18 cellular contexts compared by ENCODE assay signal in genomic region chr11:8831861-8832260, GRCh38.
DNase-seq lines count a peak whose midpoint lies in the region; ATAC-seq, FAIRE-seq and TF ChIP-seq lines count a peak whose summit lies in the region.
"Had no signal": no experiment of that assay in that cellular context is flagged by ENCODE, and none has a peak within 500 bp of the region (broad histone marks: within the 10 kb centered on the region; RNA-seq: fewer than 3 reads in every experiment).

No MANE protein-coding gene starts in this region.

- H3K4me2 ChIP-seq in keratinocyte (ENCODE audit: control insufficient read depth, extremely low read depth, insufficient read depth, low read depth, low read length): peak overlapping the region; percentile 78

- peak overlapping the region; percentile 7 for H3K4me3 Mint-ChIP-seq in activated T-helper 17 cell treated with anti-CD3 and anti-CD28 coated beads, Interleukin-2, amount 50 U/mL, for 72 hours
- no peak overlapping the region for H3K4me3 Mint-ChIP-seq in activated T-cell treated with anti-CD3 and anti-CD28 coated beads, Interleukin-2, amount 50 U/mL, for 72 hours
- no peak overlapping the region for H3K4me3 Mint-ChIP-seq in activated T-cell treated with anti-CD3 and anti-CD28 coated beads, Interleukin-2, amount 50 U/mL, for 4 hours
- H3K4me3 Mint-ChIP-seq: CD4-positive, CD25-positive, alpha-beta regulatory T cell had no signal

- H3K9me3 ChIP-seq in AG04450 (ENCODE audit: control insufficient read depth, insufficient read depth, low read length): no peaks in the 10 kb centered on the region
- H3K9me3 ChIP-seq in keratinocyte (ENCODE audit: control insufficient read depth, low read depth, low read length): no peaks in the 10 kb centered on the region
- H3K9me3 ChIP-seq in sigmoid colon: no peaks in the 10 kb centered on the region
- H3K9me3 ChIP-seq: gastrocnemius medialis, left lung had no signal

- CTCF ChIA-PET in AG04450 (lab: Charles Lee): interaction anchor here (0.6 to 1.8 kb wide), 2 partner anchors 18 to 22 kb away, joined by 4 read pairs; no protein-coding TSS in a partner anchor

- peak overlapping the region; percentile 38 for H2AFZ ChIP-seq in keratinocyte (ENCODE audit: control insufficient read depth, low read length)

- TF ChIP-seq EP300 in sigmoid colon (IDR thresholded peaks at IDR 0.05): no peak

- H3K9me1 ChIP-seq in keratinocyte (ENCODE audit: control insufficient read depth, extremely low read depth, insufficient read depth, low read length): no peaks in the 10 kb centered on the region

- intact Hi-C loops in sigmoid colon (cut with DNase I): loop anchor here (2.0 to 5.0 kb wide), 3 partner anchors 17 to 80 kb away; partner anchors contain the start of gene AKIP1

- no peak overlapping the region for H3K9ac ChIP-seq in keratinocyte (ENCODE audit: control insufficient read depth, extremely low read depth, insufficient read depth, low read length)

- TF ChIP-seq POLR2A in sigmoid colon (IDR thresholded peaks at IDR 0.05): no peak

- H3K36me3 ChIP-seq in keratinocyte (ENCODE audit: control insufficient read depth in 2 of 2, extremely low read depth in 1 of 2, insufficient read depth in 2 of 2, low read length in 2 of 2): no peaks in the 10 kb centered on the region
- peaks cover 0 to 10% (median 0%) of the 10 kb centered on the region in 4 donors for H3K36me3 ChIP-seq in sigmoid colon
- H3K36me3 ChIP-seq: gastrocnemius medialis, left lung had no signal

- no peaks in the 10 kb centered on the region for H3K9me3 Mint-ChIP-seq in activated T-helper 17 cell treated with anti-CD3 and anti-CD28 coated beads, Interleukin-2, amount 50 U/mL, for 72 hours
- no peaks in the 10 kb centered on the region for H3K9me3 Mint-ChIP-seq in activated T-cell treated with anti-CD3 and anti-CD28 coated beads, Interleukin-2, amount 50 U/mL, for 72 hours
- H3K9me3 Mint-ChIP-seq in activated T-cell treated with anti-CD3 and anti-CD28 coated beads, Interleukin-2, amount 50 U/mL, for 4 hours: no peaks in the 10 kb centered on the region
- H3K9me3 Mint-ChIP-seq: activated naive CD4-positive, alpha-beta T cell treated with anti-CD3 and anti-CD28 coated beads, Interleukin-2, amount 50 U/mL, for 72 hours; CD4-positive, CD25-positive, alpha-beta regulatory T cell had no signal

- H3K36me3 Mint-ChIP-seq in activated T-helper 17 cell treated with anti-CD3 and anti-CD28 coated beads, Interleukin-2, amount 50 U/mL, for 72 hours (ENCODE audit: low read depth): no peaks in the 10 kb centered on the region
- no peaks in the 10 kb centered on the region for H3K36me3 Mint-ChIP-seq in activated T-cell treated with anti-CD3 and anti-CD28 coated beads, Interleukin-2, amount 50 U/mL, for 72 hours (ENCODE audit: insufficient read depth in 2 of 2)
- H3K36me3 Mint-ChIP-seq in activated T-cell treated with anti-CD3 and anti-CD28 coated beads, Interleukin-2, amount 50 U/mL, for 4 hours (ENCODE audit: insufficient read depth): no peaks in the 10 kb centered on the region
- H3K36me3 Mint-ChIP-seq: activated naive CD4-positive, alpha-beta T cell treated with anti-CD3 and anti-CD28 coated beads, Interleukin-2, amount 50 U/mL, for 72 hours; CD4-positive, CD25-positive, alpha-beta regulatory T cell had no signal

- peaks cover 12% of the 10 kb centered on the region for H3K27me3 Mint-ChIP-seq in activated T-helper 17 cell treated with anti-CD3 and anti-CD28 coated beads, Interleukin-2, amount 50 U/mL, for 72 hours
- H3K27me3 Mint-ChIP-seq in activated T-cell treated with anti-CD3 and anti-CD28 coated beads, Interleukin-2, amount 50 U/mL, for 72 hours (ENCODE audit: low read depth): peaks cover 4% of the 10 kb centered on the region
- H3K27me3 Mint-ChIP-seq in activated T-cell treated with anti-CD3 and anti-CD28 coated beads, Interleukin-2, amount 50 U/mL, for 4 hours (ENCODE audit: low read depth): no peaks in the 10 kb centered on the region

- H3K4me1 ChIP-seq in keratinocyte (ENCODE audit: control insufficient read depth, extremely low read depth, insufficient read depth, low read length) (peaks cover 37% of the 10 kb centered on the region), sigmoid colon (peaks cover 0 to 30% (median 17%) of the 10 kb centered on the region in 4 donors)

- no peak overlapping the region for H3K27ac Mint-ChIP-seq in activated T-helper 17 cell treated with anti-CD3 and anti-CD28 coated beads, Interleukin-2, amount 50 U/mL, for 72 hours
- H3K27ac Mint-ChIP-seq in activated T-cell treated with anti-CD3 and anti-CD28 coated beads, Interleukin-2, amount 50 U/mL, for 72 hours: no peak overlapping the region
- H3K27ac Mint-ChIP-seq: CD4-positive, CD25-positive, alpha-beta regulatory T cell had no signal

- no peaks in the 10 kb centered on the region for H3K79me2 ChIP-seq in keratinocyte (ENCODE audit: control insufficient read depth, insufficient read depth, low read length)

- DNase-seq in AG04450 (ENCODE audit: low read depth, low spot score) (no peak), keratinocyte (ENCODE audit: low read depth, low spot score) (no peak), sigmoid colon (peak; percentile 58), D341Med (ENCODE audit: low spot score) (no peak), NCI-H2227 treated with DMSO at 0.1 percent for 48 hours (lab: John Stamatoyannopoulos, UW) (no peak)
- no peak for DNase-seq in activated T-cell treated with anti-CD3 and anti-CD28 coated beads, Interleukin-2, amount 50 U/mL, for 72 hours
- DNase-seq in activated T-cell treated with anti-CD3 and anti-CD28 coated beads, Interleukin-2, amount 50 U/mL, for 4 hours: no peak
- DNase-seq: ACHN; activated CD4-positive, alpha-beta T cell treated with anti-CD3 and anti-CD28 coated beads for 48 hours; CD4-positive, CD25-positive, alpha-beta regulatory T cell; cortex of kidney; gastrocnemius medialis; NCI-H774; stimulated activated CD8-positive, alpha-beta memory T cell treated with anti-CD3 and anti-CD28 coated beads, Interleukin-4, amount 100 ng/mL, for 48 hours had no signal

- H3K4me1 Mint-ChIP-seq in activated T-helper 17 cell treated with anti-CD3 and anti-CD28 coated beads, Interleukin-2, amount 50 U/mL, for 72 hours: peaks cover 5% of the 10 kb centered on the region
- H3K4me1 Mint-ChIP-seq in activated T-cell treated with anti-CD3 and anti-CD28 coated beads, Interleukin-2, amount 50 U/mL, for 72 hours (ENCODE audit: low read depth): peaks cover 4% of the 10 kb centered on the region
- peaks cover 5% of the 10 kb centered on the region for H3K4me1 Mint-ChIP-seq in activated T-cell treated with anti-CD3 and anti-CD28 coated beads, Interleukin-2, amount 50 U/mL, for 4 hours (ENCODE audit: low read depth)
- H3K4me1 Mint-ChIP-seq: CD4-positive, CD25-positive, alpha-beta regulatory T cell had no signal

- H3K27me3 ChIP-seq in AG04450 (ENCODE audit: control insufficient read depth, insufficient read depth, low read length): no peaks in the 10 kb centered on the region
- H3K27me3 ChIP-seq in keratinocyte (ENCODE audit: control insufficient read depth, extremely low read depth, insufficient read depth, low read length): no peaks in the 10 kb centered on the region
- no peaks in the 10 kb centered on the region for H3K27me3 ChIP-seq in sigmoid colon
- H3K27me3 ChIP-seq: gastrocnemius medialis, left lung had no signal

- FAIRE-seq in keratinocyte (lab: Jason Lieb, UNC): peak; percentile 89
- FAIRE-seq: HTR-8/SVneo had no signal

- H3K4me3 ChIP-seq in AG04450 (ENCODE audit: low read depth, low read length) (no peak overlapping the region), keratinocyte (ENCODE audit: control insufficient read depth in 2 of 3, extremely low read depth in 1 of 3, insufficient read depth in 2 of 3, low read depth in 1 of 3, low read length in 3 of 3) (no peak overlapping the region), sigmoid colon (no peak overlapping the region)
- H3K4me3 ChIP-seq: gastrocnemius medialis, left lung had no signal

- WGBS in sigmoid colon, 2 donors: 81% methylated on average over 9 of the region's 9 CpGs

- TF ChIP-seq CTCF in AG04450 (IDR thresholded peaks at IDR 0.05; ENCODE audit: low read depth, low read length) (no peak), keratinocyte (optimal IDR thresholded peaks at IDR 0.05 in 1 of 3, IDR thresholded peaks at IDR 0.05 in 1 of 3, conservative IDR thresholded peaks at IDR 0.05 in 1 of 3; ENCODE audit: extremely low read depth in 1 of 3, insufficient read depth in 2 of 3, low read length in 3 of 3) (no peak), sigmoid colon (IDR thresholded peaks at IDR 0.05) (no peak)

- H3K27ac ChIP-seq in AG04450 (ENCODE audit: low read depth, low read length) (peak overlapping the region; percentile 94), keratinocyte (ENCODE audit: control insufficient read depth, insufficient read depth, low read length) (peak overlapping the region; percentile 84), sigmoid colon (peak overlapping the region in 3 of 4 donors; percentile 78 to 87 (median 87))

- dilution Hi-C loops in keratinocyte (cut with MboI; ENCODE audit: extremely low pct_ligation_motif_present, low sequenced_read_pairs): no loop called here

- ATAC-seq in activated T-helper 17 cell treated with anti-CD3 and anti-CD28 coated beads, Interleukin-2, amount 50 U/mL, for 72 hours (replicated peaks): no peak
- no peak for ATAC-seq in activated T-cell treated with anti-CD3 and anti-CD28 coated beads, Interleukin-2, amount 50 U/mL, for 72 hours (replicated peaks in 1 of 2)
- no peak for ATAC-seq in activated T-cell treated with anti-CD3 and anti-CD28 coated beads, Interleukin-2, amount 50 U/mL, for 4 hours
- ATAC-seq: gastrocnemius medialis had no signal

- POLR2A ChIA-PET in AG04450 (lab: Yijun Ruan, JAX): interaction anchor here (1.0 to 3.1 kb wide), 2 partner anchors 21 to 38 kb away, joined by 7 to 25 read pairs; a partner anchor contains a TSS

- H4K20me1 ChIP-seq in keratinocyte (ENCODE audit: control insufficient read depth, extremely low read depth, insufficient read depth, low read length): no peaks in the 10 kb centered on the region
